In the genomic region with DNA sequence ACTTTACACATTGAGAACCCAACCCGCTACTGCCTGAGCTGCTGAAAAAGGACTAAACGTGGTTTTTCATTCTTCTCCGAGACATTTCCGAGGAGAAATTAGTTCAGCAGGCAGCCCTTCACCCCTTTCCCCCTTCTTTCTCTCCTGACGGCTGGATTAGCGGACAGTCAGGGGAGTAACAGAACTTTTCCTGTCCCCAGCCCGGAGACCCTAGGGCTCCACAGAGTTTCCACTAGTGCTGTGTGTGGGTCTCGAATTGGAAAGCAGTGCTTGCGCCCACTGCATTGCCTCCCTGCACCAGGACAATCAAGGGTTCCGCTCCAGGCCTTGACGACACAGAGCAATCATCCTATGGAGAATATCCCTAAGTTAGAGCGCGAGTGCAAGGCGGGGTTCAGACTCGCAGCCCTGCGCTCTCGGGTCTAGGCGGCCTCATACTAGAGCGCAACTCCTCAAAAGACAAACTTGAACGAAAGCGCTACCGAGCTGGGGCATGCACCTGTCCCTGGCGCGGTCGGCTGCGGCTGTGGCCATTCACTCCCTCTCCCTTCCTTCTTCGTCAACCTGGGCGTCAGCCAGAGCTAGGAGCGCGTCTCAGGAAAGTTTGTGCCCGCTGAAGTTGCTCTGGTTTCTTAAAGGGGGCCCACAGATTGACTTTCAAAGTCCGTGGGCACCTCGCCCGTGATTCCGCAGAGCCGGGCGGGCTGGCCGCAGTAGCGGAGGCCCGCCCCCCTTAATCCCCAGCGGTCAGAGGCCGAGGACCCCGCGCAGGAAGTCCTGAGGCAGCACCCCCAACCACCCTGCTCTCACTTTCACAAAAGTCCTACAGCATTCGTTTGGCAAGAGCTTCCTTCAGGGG, we compare ENCODE assay signal across 8 cellular contexts. TPM values are rescaled to one million over a fixed set of nuclear protein-coding genes. Genes with fewer than 3 reads are reported as not detected.
DNase-seq lines count a peak whose midpoint lies in the region; ATAC-seq and TF ChIP-seq lines count a peak whose summit lies in the region.

No MANE protein-coding gene starts in this region.

- DNase-seq in Right ventricle myocardium inferior (ENCODE audit: missing footprints) (no peak), cardiac septum (ENCODE audit: low spot score) (no peak), lower leg skin (ENCODE audit: low spot score in 2 of 2) (no peak), uterus (peak in 1 of 2 donors; percentile 36), COR-L47 (lab: John Stamatoyannopoulos, UW) (no peak)
- DNase-seq in central memory CD8-positive, alpha-beta T cell (ENCODE audit: low spot score in 2 of 2) = no peak
- DNase-seq in activated CD8-positive, alpha-beta memory T cell treated with anti-CD3 and anti-CD28 coated beads for 24 hours = no peak

- H3K4me1 ChIP-seq in uterus = no peaks in the 10 kb centered on the region

- no peaks in the 10 kb centered on the region for H3K9me3 Mint-ChIP-seq in central memory CD8-positive, alpha-beta T cell

- H3K27me3 Mint-ChIP-seq in central memory CD8-positive, alpha-beta T cell = peaks cover 90% of the 10 kb centered on the region

- ATAC-seq in Right ventricle myocardium inferior (peak; percentile 14), HG03045 (IDR thresholded peaks at IDR 0.05; ENCODE audit: unreplicated experiment) (no peak)
- no peak for ATAC-seq in central memory CD8-positive, alpha-beta T cell (replicated peaks; ENCODE audit: extremely low read depth, poor library complexity, severe bottlenecking)

- H3K4me3 ChIP-seq in lower leg skin (ENCODE audit: low read depth, poor library complexity, severe bottlenecking) (peak overlapping the region; percentile 30), uterus (peak overlapping the region; percentile 55 to 63)

- no peaks in the 10 kb centered on the region for H3K9me3 ChIP-seq in uterus

- H3K27me3 ChIP-seq in uterus = no peaks in the 10 kb centered on the region

- H3K27ac ChIP-seq in uterus = peak overlapping the region; percentile 87 to 91

- H3K4me3 Mint-ChIP-seq in central memory CD8-positive, alpha-beta T cell = peak overlapping the region; percentile 66

- no peak overlapping the region for H3K27ac Mint-ChIP-seq in central memory CD8-positive, alpha-beta T cell (ENCODE audit: low read depth)

- H3K36me3 ChIP-seq in uterus = no peaks in the 10 kb centered on the region

- H3K36me3 Mint-ChIP-seq in central memory CD8-positive, alpha-beta T cell (ENCODE audit: insufficient read depth) = peaks cover 9% of the 10 kb centered on the region

- intact Hi-C loops in Right ventricle myocardium inferior (cut with DNase I) = loop anchor here (10.0 kb wide), 1 partner anchor 923 kb away; no protein-coding TSS in a partner anchor
- intact Hi-C loops in cardiac septum (cut with DNase I) = loop anchor here (5.0 kb wide), 1 partner anchor 505 kb away; no protein-coding TSS in a partner anchor
- intact Hi-C loops in lower leg skin (cut with DNase I; ENCODE audit: low total_unique reads) = no loop called here
- intact Hi-C loops in uterus (cut with DNase I; ENCODE audit: low total_unique reads) = loop anchor here (10.0 kb wide), 1 partner anchor 363 kb away; no protein-coding TSS in a partner anchor

- WGBS in lower leg skin, 2 donors = 5 to 9% methylated on average over 25 to 31 of the region's 45 CpGs

- H3K4me1 Mint-ChIP-seq in central memory CD8-positive, alpha-beta T cell = peaks cover 38% of the 10 kb centered on the region

- no peak for TF ChIP-seq POLR2A in lower leg skin (IDR thresholded peaks at IDR 0.05)
- no peak for TF ChIP-seq POLR2A in uterus (IDR thresholded peaks at IDR 0.05)

- TF ChIP-seq CTCF in lower leg skin (IDR thresholded peaks at IDR 0.05) = no peak
- no peak for TF ChIP-seq CTCF in uterus (IDR thresholded peaks at IDR 0.05)

RNA-seq across cellular contexts. Expression of gene OSR1, which starts 0.8 kb away (rescaled TPM):
- total RNA-seq in Right ventricle myocardium inferior = 6.3 TPM
- 1.4 TPM for total RNA-seq in cardiac septum
- 10 to 100 TPM in 3 of 4 donors, 1 to 10 TPM in 1; 1.1 to 16.2 (median 12.7) TPM for total RNA-seq in lower leg skin
- total RNA-seq in uterus = 10 to 100 TPM in 3 of 4 donors, 1 to 10 TPM in 1; 4.7 to 26.2 (median 18.6) TPM
